ENCODE assay signal across 8 cellular contexts in genomic region chr6:42547407-42548329, GRCh38. TPM values are rescaled to one million over a fixed set of nuclear protein-coding genes. Genes with fewer than 3 reads are reported as not detected.
A peak's percentile ranks its signal among the peaks of the same experiment; 100 is the strongest.
DNase-seq lines count a peak whose midpoint lies in the region; ATAC-seq and TF ChIP-seq lines count a peak whose summit lies in the region.

No MANE protein-coding gene starts in this region.

- peak; percentile 84 for ATAC-seq in GM18909 (IDR thresholded peaks at IDR 0.05; ENCODE audit: poor library complexity, unreplicated experiment)
- peak; percentile 67 for ATAC-seq in HG03457 (IDR thresholded peaks at IDR 0.05; ENCODE audit: unreplicated experiment)

- no peaks in the 10 kb centered on the region for H3K27me3 ChIP-seq in AG04450 (ENCODE audit: control insufficient read depth, insufficient read depth, low read length)

- H3K27ac ChIP-seq in AG04450 (ENCODE audit: low read depth, low read length): no peak overlapping the region

- intact Hi-C loops in lower leg skin (cut with DNase I; ENCODE audit: low total_unique reads): no loop called here

- no peak for TF ChIP-seq POLR2A in lower leg skin (IDR thresholded peaks at IDR 0.05)

- H3K4me3 ChIP-seq in AG04450 (ENCODE audit: low read depth, low read length): peak overlapping the region; percentile 53
- peak overlapping the region; percentile 29 for H3K4me3 ChIP-seq in lower leg skin (ENCODE audit: low read depth, poor library complexity, severe bottlenecking)

- TF ChIP-seq CTCF in AG04450 (IDR thresholded peaks at IDR 0.05; ENCODE audit: low read depth, low read length) (peak; percentile 100), lower leg skin (IDR thresholded peaks at IDR 0.05) (peak in 1 of 3 donors; percentile 93)

- DNase-seq in AG04450 (ENCODE audit: low read depth, low spot score): peak; percentile 45
- peak; percentile 74 for DNase-seq in NCI-H526 treated with DMSO at 0.1 percent for 48 hours (lab: John Stamatoyannopoulos, UW)
- DNase-seq in activated CD4-positive, alpha-beta T cell treated with anti-CD3 and anti-CD28 coated beads, Interleukin-2, amount 50 U/mL, for 48 hours: peak; percentile 89 to 92
- DNase-seq in dermis blood vessel endothelial cell: peak; percentile 83
- DNase-seq in lower leg skin (ENCODE audit: low spot score in 2 of 2): peak; percentile 75 to 96
- peak; percentile 89 for DNase-seq in stimulated activated CD4-positive, alpha-beta T cell treated with anti-CD3 and anti-CD28 coated beads, Interleukin-4, amount 100 ng/mL, for 1 hour

- POLR2A ChIA-PET in AG04450 (lab: Yijun Ruan, JAX): interaction anchor here (0.6 to 1.9 kb wide), 5 partner anchors 16 to 759 kb away, joined by 3 to 19 read pairs (median 6); partner anchors contain the start of gene UBR2

- CTCF ChIA-PET in AG04450 (lab: Charles Lee): interaction anchor here (0.5 to 5.9 kb wide), 140 partner anchors 10 to 631 kb away, joined by 3 to 99 read pairs (median 7); partner anchors contain the start of genes GUCA1B, MRPS10, TRERF1 and UBR2

- WGBS in lower leg skin, 2 donors: 2 to 3% methylated on average over 13 to 27 of the region's 27 CpGs

- H3K9me3 ChIP-seq in AG04450 (ENCODE audit: control insufficient read depth, insufficient read depth, low read length): no peaks in the 10 kb centered on the region

RNA-seq across cellular contexts. Expression of gene UBR2, which starts 16.2 kb away (rescaled TPM):
- polyA plus RNA-seq in AG04450 (2011; rRNA removed): 18.5 and 25.3 TPM in 2 replicates
- polyA minus RNA-seq in AG04450 (2011; rRNA and poly(A)+ RNA removed): 21.6 and 36.1 TPM in 2 replicates
- total RNA-seq in dermis blood vessel endothelial cell: 37.6 and 39.5 TPM in 2 replicates
- total RNA-seq in lower leg skin: 10 to 100 TPM; 22.7 to 28.7 (median 25.3) TPM
